Comparison of ENCODE assay signal across 12 cellular contexts in genomic region chr2:96099861-96100798, GRCh38. TPM values are rescaled to one million over a fixed set of nuclear protein-coding genes. Genes with fewer than 3 reads are reported as not detected.
A peak's percentile ranks its signal among the peaks of the same experiment; 100 is the strongest.
DNase-seq lines count a peak whose midpoint lies in the region; ATAC-seq, FAIRE-seq and TF ChIP-seq lines count a peak whose summit lies in the region.
"Had no signal": no experiment of that assay in that cellular context is flagged by ENCODE, and none has a peak within 500 bp of the region (broad histone marks: within the 10 kb centered on the region; RNA-seq: fewer than 3 reads in every experiment).

No MANE protein-coding gene starts in this region.

- no peak overlapping the region for H3K9ac ChIP-seq in keratinocyte (ENCODE audit: control insufficient read depth, extremely low read depth, insufficient read depth, low read length)

- peak; percentile 13 for DNase-seq in activated T-cell treated with anti-CD3 and anti-CD28 coated beads, Interleukin-2, amount 50 U/mL, for 48 hours
- no peak for DNase-seq in activated T-cell treated with anti-CD3 and anti-CD28 coated beads, Interleukin-2, amount 50 U/mL, for 1 hour
- DNase-seq in WERI-Rb-1: peak; percentile 42
- DNase-seq in keratinocyte (ENCODE audit: low read depth, low spot score): peak; percentile 32
- peak; percentile 13 to 46 for DNase-seq in tibial artery
- no peak for DNase-seq in activated naive CD4-positive, alpha-beta T cell (lab: John Stamatoyannopoulos, UW)
- DNase-seq: activated CD8-positive, alpha-beta T cell treated with anti-CD3 and anti-CD28 coated beads, Interleukin-2, amount 10 ng/mL, durations not matched to agents 7 days and 5 days; naive B cell had no signal

- no peaks in the 10 kb centered on the region for H3K79me2 ChIP-seq in keratinocyte (ENCODE audit: control insufficient read depth, insufficient read depth, low read length)

- ATAC-seq in HG02840 (IDR thresholded peaks at IDR 0.05; ENCODE audit: low FRiP score, unreplicated experiment) (no peak), HG03159 (IDR thresholded peaks at IDR 0.05; ENCODE audit: unreplicated experiment) (no peak)
- ATAC-seq: activated CD8-positive, alpha-beta T cell treated with anti-CD3 and anti-CD28 coated beads, Interleukin-2, amount 10 ng/mL, durations not matched to agents 7 days and 5 days had no signal

- H3K27me3 ChIP-seq in WERI-Rb-1 (ENCODE audit: insufficient read depth, low read depth, severe bottlenecking): no peaks in the 10 kb centered on the region
- peaks cover 3% of the 10 kb centered on the region for H3K27me3 ChIP-seq in keratinocyte (ENCODE audit: control insufficient read depth, extremely low read depth, insufficient read depth, low read length)
- H3K27me3 ChIP-seq in tibial artery: no peaks in the 10 kb centered on the region
- H3K27me3 ChIP-seq: ascending aorta had no signal

- H3K4me2 ChIP-seq in keratinocyte (ENCODE audit: control insufficient read depth, extremely low read depth, insufficient read depth, low read depth, low read length): no peak overlapping the region

- no peak for TF ChIP-seq CTCF in WERI-Rb-1 (IDR thresholded peaks at IDR 0.05; ENCODE audit: low read depth, low read length)
- TF ChIP-seq CTCF in keratinocyte (optimal IDR thresholded peaks at IDR 0.05 in 1 of 3, IDR thresholded peaks at IDR 0.05 in 1 of 3, conservative IDR thresholded peaks at IDR 0.05 in 1 of 3; ENCODE audit: extremely low read depth in 1 of 3, insufficient read depth in 2 of 3, low read length in 3 of 3): no peak
- TF ChIP-seq CTCF in tibial artery (IDR thresholded peaks at IDR 0.05): no peak

- no peaks in the 10 kb centered on the region for H3K36me3 ChIP-seq in WERI-Rb-1
- H3K36me3 ChIP-seq in keratinocyte (ENCODE audit: control insufficient read depth in 2 of 2, extremely low read depth in 1 of 2, insufficient read depth in 2 of 2, low read length in 2 of 2): no peaks in the 10 kb centered on the region
- no peaks in the 10 kb centered on the region for H3K36me3 ChIP-seq in tibial artery
- H3K36me3 ChIP-seq: ascending aorta had no signal

- no peaks in the 10 kb centered on the region for H3K9me1 ChIP-seq in keratinocyte (ENCODE audit: control insufficient read depth, extremely low read depth, insufficient read depth, low read length)

- H3K4me1 ChIP-seq in keratinocyte (ENCODE audit: control insufficient read depth, extremely low read depth, insufficient read depth, low read length): no peaks in the 10 kb centered on the region
- H3K4me1 ChIP-seq in tibial artery: peaks cover 0 to 8% (median 4%) of the 10 kb centered on the region in 4 donors

- dilution Hi-C loops in keratinocyte (cut with MboI; ENCODE audit: extremely low pct_ligation_motif_present, low sequenced_read_pairs): no loop called here

- H3K27ac ChIP-seq in WERI-Rb-1 (peak overlapping the region; percentile 45; the same call in 1 of the 2 replicates), keratinocyte (ENCODE audit: control insufficient read depth, insufficient read depth, low read length) (no peak overlapping the region), tibial artery (no peak overlapping the region)

- intact Hi-C loops in tibial artery (cut with DNase I; ENCODE audit: low total_unique reads): no loop called here

- H2AFZ ChIP-seq in keratinocyte (ENCODE audit: control insufficient read depth, low read length): no peak overlapping the region

- H3K9me3 ChIP-seq in WERI-Rb-1 (ENCODE audit: severe bottlenecking): peaks cover 7% of the 10 kb centered on the region
- H3K9me3 ChIP-seq in keratinocyte (ENCODE audit: control insufficient read depth, low read depth, low read length): peaks cover under 1% of the 10 kb centered on the region
- peaks cover 0 to 7% (median under 1%) of the 10 kb centered on the region in 3 donors for H3K9me3 ChIP-seq in tibial artery

- H4K20me1 ChIP-seq in keratinocyte (ENCODE audit: control insufficient read depth, extremely low read depth, insufficient read depth, low read length): no peaks in the 10 kb centered on the region

- no peak for FAIRE-seq in keratinocyte (lab: Jason Lieb, UNC)
- FAIRE-seq: GM19239 had no signal

- no peak overlapping the region for H3K4me3 ChIP-seq in WERI-Rb-1 (ENCODE audit: low read depth, low read length)
- H3K4me3 ChIP-seq in keratinocyte (ENCODE audit: control insufficient read depth in 2 of 3, extremely low read depth in 1 of 3, insufficient read depth in 2 of 3, low read depth in 1 of 3, low read length in 3 of 3): no peak overlapping the region
- H3K4me3 ChIP-seq in tibial artery: no peak overlapping the region
- H3K4me3 ChIP-seq: ascending aorta had no signal

RNA-seq across cellular contexts. Expression of gene ADRA2B, which starts 16.2 kb away (rescaled TPM):
- polyA plus RNA-seq in keratinocyte: 0.02 TPM in 1 of 3 replicates, not detected in the others
- polyA plus RNA-seq in keratinocyte (2011; ENCODE audit: low read depth): not detected
- not detected in 2 replicates for polyA plus RNA-seq in keratinocyte (2011; cell fraction: cytosol; rRNA removed)
- 0.07 TPM in 1 of 2 replicates, not detected in the other for polyA plus RNA-seq in keratinocyte (2011; cell fraction: nucleus; rRNA removed)
- 0.08 TPM in 1 of 2 replicates, not detected in the other for polyA plus RNA-seq in keratinocyte (2012; ENCODE audit: low replicate concordance)
- not detected in 3 replicates for polyA minus RNA-seq in keratinocyte
- not detected for polyA minus RNA-seq in keratinocyte (2011; cell fraction: cytosol; rRNA and poly(A)+ RNA removed)
- polyA minus RNA-seq in keratinocyte (2011; cell fraction: nucleus; rRNA and poly(A)+ RNA removed): not detected in 2 replicates

RNA-seq across cellular contexts. Expression of gene ASTL, which starts 38.2 kb away (rescaled TPM):
- polyA plus RNA-seq in keratinocyte: not detected in 3 replicates
- polyA plus RNA-seq in keratinocyte (2011; ENCODE audit: low read depth): not detected
- polyA plus RNA-seq in keratinocyte (2011; cell fraction: cytosol; rRNA removed): not detected in 2 replicates
- not detected in 2 replicates for polyA plus RNA-seq in keratinocyte (2011; cell fraction: nucleus; rRNA removed)
- 0.13 TPM in 1 of 2 replicates, not detected in the other for polyA plus RNA-seq in keratinocyte (2012; ENCODE audit: low replicate concordance)
- not detected in 3 replicates for polyA minus RNA-seq in keratinocyte
- polyA minus RNA-seq in keratinocyte (2011; cell fraction: cytosol; rRNA and poly(A)+ RNA removed): not detected
- not detected in 2 replicates for polyA minus RNA-seq in keratinocyte (2011; cell fraction: nucleus; rRNA and poly(A)+ RNA removed)

RNA-seq across cellular contexts. Expression of gene DUSP2, which starts 45.1 kb away (rescaled TPM):
- polyA plus RNA-seq in keratinocyte: 0.79 to 2.1 TPM (median 1.2 TPM) in 3 replicates
- polyA plus RNA-seq in keratinocyte (2011; ENCODE audit: low read depth): 0.77 TPM
- polyA plus RNA-seq in keratinocyte (2011; cell fraction: cytosol; rRNA removed): 0.80 and 1.7 TPM in 2 replicates
- polyA plus RNA-seq in keratinocyte (2011; cell fraction: nucleus; rRNA removed): 1.2 and 2.3 TPM in 2 replicates
- polyA plus RNA-seq in keratinocyte (2012; ENCODE audit: low replicate concordance): 1.1 and 4.7 TPM in 2 replicates
- 0.82 to 1.9 TPM (median 0.92 TPM) in 3 replicates for polyA minus RNA-seq in keratinocyte
- polyA minus RNA-seq in keratinocyte (2011; cell fraction: cytosol; rRNA and poly(A)+ RNA removed): 3.8 TPM
- polyA minus RNA-seq in keratinocyte (2011; cell fraction: nucleus; rRNA and poly(A)+ RNA removed): 1.4 and 2.8 TPM in 2 replicates

Comparison
In these comparisons a context has a peak if more than half of its experiments do, and no peak if none do; other contexts are left out.
1. DNase-seq: peak in activated T-cell treated with anti-CD3 and anti-CD28 coated beads, Interleukin-2, amount 50 U/mL, for 48 hours (2 of 2), WERI-Rb-1 (single experiment), keratinocyte (single experiment) and tibial artery (2 of 2); none in activated T-cell treated with anti-CD3 and anti-CD28 coated beads, Interleukin-2, amount 50 U/mL, for 1 hour (single experiment) and activated naive CD4-positive, alpha-beta T cell (0 of 4).